16 cellular contexts compared by ENCODE assay signal in genomic region chr2:120817136-120817955, GRCh38.
"Had no signal": no experiment of that assay in that cellular context is flagged by ENCODE, and none has a peak within 500 bp of the region (broad histone marks: within the 10 kb centered on the region; RNA-seq: fewer than 3 reads in every experiment).

No MANE protein-coding gene starts in this region.

- H3K36me3 ChIP-seq: cardiac muscle cell, stomach, thoracic aorta, uterus had no signal

- H3K36me3 Mint-ChIP-seq: activated naive CD8-positive, alpha-beta T cell treated with anti-CD3 and anti-CD28 coated beads, Interleukin-2, amount 10 ng/mL, durations not matched to agents 7 days and 5 days; natural killer cell had no signal

- H3K4me3 ChIP-seq: cardiac muscle cell, lung, mucosa of descending colon, stomach, thoracic aorta, uterus had no signal

- ATAC-seq: activated CD8-positive, alpha-beta T cell treated with anti-CD3 and anti-CD28 coated beads for 36 hours; activated T-cell treated with anti-CD3 and anti-CD28 coated beads, Interleukin-2, amount 50 U/mL, for 72 hours had no signal

- H3K4me3 Mint-ChIP-seq: activated CD8-positive, alpha-beta T cell treated with anti-CD3 and anti-CD28 coated beads for 36 hours; activated naive CD8-positive, alpha-beta T cell treated with anti-CD3 and anti-CD28 coated beads, Interleukin-2, amount 10 ng/mL, durations not matched to agents 7 days and 5 days; activated T-cell treated with anti-CD3 and anti-CD28 coated beads, Interleukin-2, amount 50 U/mL, for 72 hours; natural killer cell had no signal

- H3K9me3 ChIP-seq: mucosa of descending colon, stomach, thoracic aorta, uterus had no signal

- H3K27me3 ChIP-seq: cardiac muscle cell, stomach, uterus had no signal

- FAIRE-seq: colon, keratinocyte had no signal

- H3K27me3 Mint-ChIP-seq: activated CD8-positive, alpha-beta T cell treated with anti-CD3 and anti-CD28 coated beads for 36 hours; activated naive CD8-positive, alpha-beta T cell treated with anti-CD3 and anti-CD28 coated beads, Interleukin-2, amount 10 ng/mL, durations not matched to agents 7 days and 5 days had no signal

- H3K27ac Mint-ChIP-seq: activated CD8-positive, alpha-beta T cell treated with anti-CD3 and anti-CD28 coated beads for 36 hours; activated naive CD8-positive, alpha-beta T cell treated with anti-CD3 and anti-CD28 coated beads, Interleukin-2, amount 10 ng/mL, durations not matched to agents 7 days and 5 days; activated T-cell treated with anti-CD3 and anti-CD28 coated beads, Interleukin-2, amount 50 U/mL, for 72 hours; natural killer cell had no signal

- H3K9me3 Mint-ChIP-seq: activated CD8-positive, alpha-beta T cell treated with anti-CD3 and anti-CD28 coated beads for 36 hours; activated naive CD8-positive, alpha-beta T cell treated with anti-CD3 and anti-CD28 coated beads, Interleukin-2, amount 10 ng/mL, durations not matched to agents 7 days and 5 days; activated T-cell treated with anti-CD3 and anti-CD28 coated beads, Interleukin-2, amount 50 U/mL, for 72 hours; natural killer cell had no signal

- H3K4me1 ChIP-seq: uterus had no signal

- H3K4me1 Mint-ChIP-seq: activated naive CD8-positive, alpha-beta T cell treated with anti-CD3 and anti-CD28 coated beads, Interleukin-2, amount 10 ng/mL, durations not matched to agents 7 days and 5 days; natural killer cell had no signal

- DNase-seq: activated CD4-positive, alpha-beta T cell treated with anti-CD3 and anti-CD28 coated beads for 1 hour; activated CD8-positive, alpha-beta memory T cell treated with anti-CD3 and anti-CD28 coated beads, Interleukin-2, amount 50 U/mL, for 4 hours; activated CD8-positive, alpha-beta T cell treated with anti-CD3 and anti-CD28 coated beads for 36 hours; activated gamma-delta T cell treated with Interleukin-2 at 50 U/mL for 16 hours; activated naive CD8-positive, alpha-beta T cell treated with anti-CD3 and anti-CD28 coated beads, Interleukin-2, amount 10 ng/mL, durations not matched to agents 7 days and 5 days; activated T-cell treated with anti-CD3 and anti-CD28 coated beads, Interleukin-2, amount 50 U/mL, for 72 hours; natural killer cell; stomach; T-helper 9 cell; uterus had no signal

- H3K27ac ChIP-seq: cardiac muscle cell, uterus had no signal
